ENCODE assay signal across 17 cellular contexts in genomic region chr21:38796426-38796825, GRCh38. TPM values are rescaled to one million over a fixed set of nuclear protein-coding genes. Genes with fewer than 3 reads are reported as not detected.
DNase-seq lines count a peak whose midpoint lies in the region; TF ChIP-seq lines count a peak whose summit lies in the region.
"Had no signal": no experiment of that assay in that cellular context is flagged by ENCODE, and none has a peak within 500 bp of the region (broad histone marks: within the 10 kb centered on the region; RNA-seq: fewer than 3 reads in every experiment).

No MANE protein-coding gene starts in this region.

- H3K36me3 ChIP-seq in sigmoid colon, result no peaks in the 10 kb centered on the region
- H3K36me3 ChIP-seq: gastrocnemius medialis, suprapubic skin had no signal

- TF ChIP-seq EP300 in sigmoid colon (IDR thresholded peaks at IDR 0.05), result no peak

- peaks cover 0 to 4% (median 0%) of the 10 kb centered on the region in 4 donors for H3K9me3 ChIP-seq in sigmoid colon
- H3K9me3 ChIP-seq: gastrocnemius medialis, suprapubic skin had no signal

- no peak overlapping the region for H3K4me3 ChIP-seq in sigmoid colon
- H3K4me3 ChIP-seq: gastrocnemius medialis, suprapubic skin had no signal

- TF ChIP-seq CTCF in sigmoid colon (IDR thresholded peaks at IDR 0.05), result no peak

- intact Hi-C loops in sigmoid colon (cut with DNase I), result no loop called here

- no peaks in the 10 kb centered on the region for H3K4me1 ChIP-seq in sigmoid colon
- H3K4me1 ChIP-seq: gastrocnemius medialis, suprapubic skin had no signal

- H3K27me3 ChIP-seq in sigmoid colon, result no peaks in the 10 kb centered on the region
- H3K27me3 ChIP-seq: gastrocnemius medialis, suprapubic skin had no signal

- DNase-seq in EH (ENCODE audit: low read depth) (peak; percentile 46), HT1080 (ENCODE audit: low read depth) (peak; percentile 79), astrocyte of the hippocampus (ENCODE audit: low read depth, low spot score) (peak; percentile 81), kidney tubule cell (ENCODE audit: low spot score) (peak; percentile 75), erythroblast (lab: John Stamatoyannopoulos, UW) (no peak), sigmoid colon (no peak), AG20443 (ENCODE audit: low spot score) (no peak)
- DNase-seq in stimulated activated CD4-positive, alpha-beta T cell treated with anti-CD3 and anti-CD28 coated beads, Interleukin-4, amount 100 ng/mL, for 4 hours, result no peak
- DNase-seq: activated CD8-positive, alpha-beta memory T cell treated with anti-CD3 and anti-CD28 coated beads, Interleukin-2, amount 50 U/mL, for 48 hours; activated naive CD8-positive, alpha-beta T cell treated with anti-CD3 and anti-CD28 coated beads, Interleukin-2, amount 50 U/mL, for 24 hours; CD8-positive, alpha-beta T cell; gastrocnemius medialis; left colon; naive thymus-derived CD8-positive, alpha-beta T cell; NCI-H1436; NCI-H524 had no signal

- TF ChIP-seq POLR2A in erythroblast (IDR thresholded peaks at IDR 0.05; ENCODE audit: low read length) (no peak), sigmoid colon (IDR thresholded peaks at IDR 0.05) (no peak)

- WGBS in sigmoid colon, 2 donors, result 88% methylated on average over 5 of the region's 5 CpGs

- H3K27ac ChIP-seq in sigmoid colon, result no peak overlapping the region
- H3K27ac ChIP-seq: gastrocnemius medialis, suprapubic skin had no signal

RNA-seq across cellular contexts. Expression of gene ETS2, which starts 9.3 kb away (rescaled TPM):
- total RNA-seq in HT1080 (2014; rRNA removed; shearing (Covaris generic)), result 36.6 and 48.2 TPM in 2 replicates
- polyA plus RNA-seq in HT1080 (2015; cell fraction: cytosol; rRNA removed), result 36.0 and 40.9 TPM in 2 replicates
- 65.5 and 67.1 TPM in 2 replicates for polyA plus RNA-seq in HT1080 (2015; cell fraction: nucleus; rRNA removed)
- 100 to 1,000 TPM in 1 of 4 donors, 10 to 100 TPM in 3; 32.1 to 112 (median 41.7) TPM for total RNA-seq in sigmoid colon
- polyA plus RNA-seq in sigmoid colon, result 100 to 1,000 TPM in 1 of 3 donors, 10 to 100 TPM in 2; 47.4 to 133 (median 83.3) TPM

Comparison
In these comparisons a context has a peak if more than half of its experiments do, and no peak if none do; other contexts are left out.
1. DNase-seq: peak in EH (single experiment), HT1080 (single experiment), astrocyte of the hippocampus (single experiment) and kidney tubule cell (single experiment); none in erythroblast (0 of 2), sigmoid colon (single experiment), AG20443 (single experiment) and stimulated activated CD4-positive, alpha-beta T cell treated with anti-CD3 and anti-CD28 coated beads, Interleukin-4, amount 100 ng/mL, for 4 hours (0 of 2).